In the genomic region with DNA sequence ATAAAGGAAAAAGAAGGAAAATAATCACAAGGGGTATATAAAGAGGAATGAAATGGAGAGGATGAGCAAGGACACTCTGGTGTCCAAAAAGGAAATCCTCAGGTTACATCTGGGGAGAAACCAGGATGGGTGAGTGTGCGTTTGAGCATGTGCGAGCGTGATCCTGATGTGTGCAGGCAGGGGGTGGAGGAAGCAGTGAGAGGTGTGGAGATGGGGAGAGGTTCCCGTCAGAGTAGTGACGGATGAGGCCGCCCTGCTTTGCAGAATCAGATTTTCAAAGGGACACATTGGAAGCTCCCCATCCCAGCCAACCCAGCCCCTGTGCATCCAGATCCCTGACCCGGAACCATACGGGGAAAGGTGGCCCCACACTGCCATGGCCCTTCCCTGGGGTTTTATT, we compare ENCODE assay signal across 20 cellular contexts.
"Had no signal": no experiment of that assay in that cellular context is flagged by ENCODE, and none has a peak within 500 bp of the region (broad histone marks: within the 10 kb centered on the region; RNA-seq: fewer than 3 reads in every experiment).

No MANE protein-coding gene starts in this region.

- H3K27me3 ChIP-seq: pancreas, transverse colon had no signal

- H3K4me1 Mint-ChIP-seq: activated naive CD4-positive, alpha-beta T cell treated with anti-CD3 and anti-CD28 coated beads, Interleukin-2, amount 50 U/mL, for 24 hours; brain; stimulated activated naive B cell treated with anti-CD40 and anti-IgM and Interleukin-4, amounts not matched to agents 10 μg/mL and 1 μg/mL and 100 μg/mL, for 72 hours had no signal

- H3K27ac Mint-ChIP-seq: activated naive CD4-positive, alpha-beta T cell treated with anti-CD3 and anti-CD28 coated beads, Interleukin-2, amount 50 U/mL, for 24 hours; brain; natural killer cell treated with Interleukin-12 subunit alpha and Interleukin-12 subunit beta and Interleukin-15 and Interleukin-18, amount 100 ng/mL, for 72 hours; stimulated activated naive B cell treated with anti-CD40 and anti-IgM and Interleukin-4, amounts not matched to agents 10 μg/mL and 1 μg/mL and 100 μg/mL, for 72 hours had no signal

- H3K4me3 Mint-ChIP-seq: activated naive CD4-positive, alpha-beta T cell treated with anti-CD3 and anti-CD28 coated beads, Interleukin-2, amount 50 U/mL, for 24 hours; brain; natural killer cell treated with Interleukin-12 subunit alpha and Interleukin-12 subunit beta and Interleukin-15 and Interleukin-18, amount 100 ng/mL, for 72 hours; stimulated activated naive B cell treated with anti-CD40 and anti-IgM and Interleukin-4, amounts not matched to agents 10 μg/mL and 1 μg/mL and 100 μg/mL, for 72 hours had no signal

- H3K4me2 ChIP-seq: smooth muscle cell had no signal

- H3K9me3 ChIP-seq: pancreas, transverse colon had no signal

- ATAC-seq: esophagus mucosa; natural killer cell treated with Interleukin-12 subunit alpha and Interleukin-12 subunit beta and Interleukin-15 and Interleukin-18, amount 100 ng/mL, for 72 hours; pancreas; sciatic nerve; stimulated activated naive B cell treated with anti-CD40 and anti-IgM and Interleukin-4, amounts not matched to agents 10 μg/mL and 1 μg/mL and 100 μg/mL, for 72 hours had no signal

- H3K27ac ChIP-seq: pancreas, WERI-Rb-1 had no signal

- H3K4me3 ChIP-seq: pancreas, smooth muscle cell, transverse colon had no signal

- DNase-seq: activated CD4-positive, alpha-beta T cell treated with anti-CD3 and anti-CD28 coated beads for 1 hour; activated CD4-positive, alpha-beta T cell treated with anti-CD3 and anti-CD28 coated beads, Interleukin-2, amount 50 U/mL, for 1 hour; activated gamma-delta T cell treated with Interleukin-2 at 50 U/mL for 16 hours; activated T-cell treated with anti-CD3 and anti-CD28 coated beads, Interleukin-2, amount 50 U/mL, for 1 hour; effector memory CD4-positive, alpha-beta T cell; left ventricle myocardium superior; mammary epithelial cell; pancreas; stimulated activated CD4-positive, alpha-beta T cell treated with anti-CD3 and anti-CD28 coated beads, Interleukin-2, amount 100 ng/mL, for 48 hours; stimulated activated CD8-positive, alpha-beta memory T cell treated with anti-CD3 and anti-CD28 coated beads, Interleukin-4, amount 100 ng/mL, for 48 hours; stimulated activated naive B cell treated with anti-CD40 and anti-IgM and Interleukin-4, amounts not matched to agents 10 μg/mL and 1 μg/mL and 100 μg/mL, for 72 hours; T-helper 1 cell; transverse colon had no signal

- H3K27me3 Mint-ChIP-seq: activated naive CD4-positive, alpha-beta T cell treated with anti-CD3 and anti-CD28 coated beads, Interleukin-2, amount 50 U/mL, for 24 hours; brain; natural killer cell treated with Interleukin-12 subunit alpha and Interleukin-12 subunit beta and Interleukin-15 and Interleukin-18, amount 100 ng/mL, for 72 hours; stimulated activated naive B cell treated with anti-CD40 and anti-IgM and Interleukin-4, amounts not matched to agents 10 μg/mL and 1 μg/mL and 100 μg/mL, for 72 hours had no signal

- H3K36me3 ChIP-seq: pancreas, transverse colon, WERI-Rb-1 had no signal

- H3K9me3 Mint-ChIP-seq: activated naive CD4-positive, alpha-beta T cell treated with anti-CD3 and anti-CD28 coated beads, Interleukin-2, amount 50 U/mL, for 24 hours; brain; natural killer cell treated with Interleukin-12 subunit alpha and Interleukin-12 subunit beta and Interleukin-15 and Interleukin-18, amount 100 ng/mL, for 72 hours; stimulated activated naive B cell treated with anti-CD40 and anti-IgM and Interleukin-4, amounts not matched to agents 10 μg/mL and 1 μg/mL and 100 μg/mL, for 72 hours had no signal

- H3K4me1 ChIP-seq: pancreas had no signal

- H3K36me3 Mint-ChIP-seq: activated naive CD4-positive, alpha-beta T cell treated with anti-CD3 and anti-CD28 coated beads, Interleukin-2, amount 50 U/mL, for 24 hours; natural killer cell treated with Interleukin-12 subunit alpha and Interleukin-12 subunit beta and Interleukin-15 and Interleukin-18, amount 100 ng/mL, for 72 hours had no signal
